13 cellular contexts compared by ENCODE assay signal in genomic region chr19:41302624-41303351, GRCh38. TPM values are rescaled to one million over a fixed set of nuclear protein-coding genes. Genes with fewer than 3 reads are reported as not detected.
A peak's percentile ranks its signal among the peaks of the same experiment; 100 is the strongest.
DNase-seq lines count a peak whose midpoint lies in the region; ATAC-seq, FAIRE-seq and TF ChIP-seq lines count a peak whose summit lies in the region.
"Had no signal": no experiment of that assay in that cellular context is flagged by ENCODE, and none has a peak within 500 bp of the region (broad histone marks: within the 10 kb centered on the region; RNA-seq: fewer than 3 reads in every experiment).

No MANE protein-coding gene starts in this region.

- DNase-seq in GM12891 (ENCODE audit: insufficient read length, low spot score), result peak; percentile 58
- DNase-seq in UCSD-AML1 (lab: John Stamatoyannopoulos, UW; ENCODE audit: unreplicated experiment), result peak; percentile 68
- DNase-seq in activated naive CD8-positive, alpha-beta T cell treated with anti-CD3 and anti-CD28 coated beads, Interleukin-2, amount 50 U/mL, for 16 hours (ENCODE audit: low read depth, low spot score), result peak; percentile 52
- DNase-seq in stimulated activated CD4-positive, alpha-beta T cell treated with anti-CD3 and anti-CD28 coated beads, Interleukin-4, amount 100 ng/mL, for 48 hours (ENCODE audit: low read depth in 2 of 2), result peak; percentile 39 to 64
- no peak for DNase-seq in DMS 273 (lab: John Stamatoyannopoulos, UW; ENCODE audit: unreplicated experiment)
- no peak for DNase-seq in NCI-H146 treated with DMSO at 0.1 percent for 48 hours (lab: John Stamatoyannopoulos, UW; ENCODE audit: unreplicated experiment)
- no peak for DNase-seq in urothelium cell line (ENCODE audit: low spot score)
- DNase-seq: DMS53, heart left ventricle, NCI-H1436 treated with DMSO at 0.1 percent for 48 hours had no signal

- FAIRE-seq in GM12891 (lab: Jason Lieb, UNC), result peak; percentile 90
- FAIRE-seq in urothelium cell line (lab: Jason Lieb, UNC), result no peak

- peak; percentile 8; the same call in 1 of the 2 replicates for TF ChIP-seq POLR2A in GM12891 (IDR thresholded peaks at IDR 0.05; ENCODE audit: low read depth, low read length)

- ATAC-seq in HG03025 (IDR thresholded peaks at IDR 0.05; ENCODE audit: low FRiP score, unreplicated experiment), result no peak
- ATAC-seq: HCT116, heart left ventricle, right cardiac atrium had no signal

TF ChIP-seq in GM12891, 5 proteins besides CTCF, POLR2A, EP300 and RAD21:
- TF ChIP-seq PAX5 (IDR thresholded peaks at IDR 0.05; ENCODE audit: insufficient read depth, low read length, severe bottlenecking), result no peak
- no peak; the same call in 1 of the 2 replicates for TF ChIP-seq POLR2AphosphoS5 (IDR thresholded peaks at IDR 0.05; ENCODE audit: low read depth, low read length)
- TF ChIP-seq SPI1 (IDR thresholded peaks at IDR 0.05; ENCODE audit: low read depth, low read length), result peak; percentile 76
- no peak for TF ChIP-seq TAF1 (IDR thresholded peaks at IDR 0.05; ENCODE audit: low read depth, low read length)
- peak; percentile 93 for TF ChIP-seq POU2F2 (IDR thresholded peaks at IDR 0.05; ENCODE audit: low read depth, low read length)

RNA-seq across cellular contexts. Expression of gene CCDC97, which starts 7.2 kb away (rescaled TPM):
- polyA plus RNA-seq in GM12891 (2012; ENCODE audit: low read depth, missing spikeins), result 23.5 TPM

RNA-seq across cellular contexts. Expression of gene HNRNPUL1, which starts 38.6 kb away (rescaled TPM):
- polyA plus RNA-seq in GM12891 (2012; ENCODE audit: low read depth, missing spikeins), result 117 TPM

RNA-seq across cellular contexts. Expression of gene TGFB1, which starts 50.9 kb away (rescaled TPM):
- 61.9 TPM for polyA plus RNA-seq in GM12891 (2012; ENCODE audit: low read depth, missing spikeins)

Comparison
In these comparisons a context has a peak if more than half of its experiments do, and no peak if none do; other contexts are left out.
1. DNase-seq: peak in GM12891 (single experiment), UCSD-AML1 (single experiment), activated naive CD8-positive, alpha-beta T cell treated with anti-CD3 and anti-CD28 coated beads, Interleukin-2, amount 50 U/mL, for 16 hours (single experiment) and stimulated activated CD4-positive, alpha-beta T cell treated with anti-CD3 and anti-CD28 coated beads, Interleukin-4, amount 100 ng/mL, for 48 hours (2 of 2); none in DMS 273 (single experiment), NCI-H146 treated with DMSO at 0.1 percent for 48 hours (single experiment) and urothelium cell line (single experiment).